Comparison of ENCODE assay signal across 13 cellular contexts in the genomic region with DNA sequence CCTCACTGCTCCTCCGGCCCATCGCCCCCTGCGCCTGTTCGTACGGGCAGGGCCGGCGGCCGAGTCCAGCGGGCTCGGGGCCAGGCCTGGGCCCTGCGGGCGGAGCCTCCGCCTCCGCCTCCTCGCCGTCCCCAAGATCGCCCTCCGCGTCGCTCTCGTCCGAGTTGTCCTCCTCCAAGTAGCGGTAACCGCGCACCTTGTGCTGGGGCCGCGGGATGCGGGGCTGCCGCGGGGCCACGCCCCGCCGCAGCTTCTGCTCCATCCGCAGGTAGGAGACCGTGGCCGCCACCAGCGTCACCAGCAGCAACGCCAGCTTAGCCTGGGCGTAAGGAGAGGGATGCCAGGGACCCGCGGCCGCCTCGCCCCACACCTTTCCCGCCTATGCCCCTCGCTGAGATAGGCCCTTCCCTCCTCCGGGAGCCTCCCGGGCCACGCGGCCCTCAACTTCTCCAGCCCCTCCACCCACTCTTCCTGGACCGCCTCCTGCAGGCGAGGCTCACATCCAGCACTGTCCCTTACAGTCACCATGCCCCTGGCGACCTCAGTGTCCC. TPM values are rescaled to one million over a fixed set of nuclear protein-coding genes. Genes with fewer than 3 reads are reported as not detected.
A peak's percentile ranks its signal among the peaks of the same experiment; 100 is the strongest.
DNase-seq lines count a peak whose midpoint lies in the region; ATAC-seq and TF ChIP-seq lines count a peak whose summit lies in the region.
"Not testable (repeated sequence)": the region's sequence is repeated elsewhere in the genome, so short reads cannot be mapped to it uniquely, and the experiment has no call there.
"Had no signal": no experiment of that assay in that cellular context is flagged by ENCODE, and none has a peak within 500 bp of the region (broad histone marks: within the 10 kb centered on the region; RNA-seq: fewer than 3 reads in every experiment).

No MANE protein-coding gene starts in this region.

- peak overlapping the region; percentile 58 for H3K4me3 Mint-ChIP-seq in endodermal cell
- peak overlapping the region in 7 of 10 donors; percentile 17 to 83 (median 48) for H3K4me3 Mint-ChIP-seq in naive thymus-derived CD4-positive, alpha-beta T cell

- H3K27ac ChIP-seq in ascending aorta (peak overlapping the region; percentile 19 to 40), sigmoid colon (peak overlapping the region; percentile 37 to 74 (median 57)), uterus (peak overlapping the region in 1 of 2 donors; percentile 48)
- H3K27ac ChIP-seq in endodermal cell (ENCODE audit: low read depth, low read length); naive thymus-derived CD4-positive, alpha-beta T cell (ENCODE audit: low read depth, low read length): not testable (repeated sequence)

- H3K4me1 Mint-ChIP-seq in endodermal cell; naive thymus-derived CD4-positive, alpha-beta T cell: not testable (repeated sequence)

- H3K36me3 Mint-ChIP-seq in endodermal cell (ENCODE audit: low read depth); naive thymus-derived CD4-positive, alpha-beta T cell: not testable (repeated sequence)

- H3K9me3 ChIP-seq in ascending aorta; endodermal cell (ENCODE audit: control insufficient read depth, low read length); naive thymus-derived CD4-positive, alpha-beta T cell (ENCODE audit: control insufficient read depth in 2 of 3, low read length in 3 of 3); sigmoid colon; uterus: not testable (repeated sequence)

- not testable (repeated sequence) for TF ChIP-seq EP300 in sigmoid colon (IDR thresholded peaks at IDR 0.05)

- not testable (repeated sequence) for H3K4me1 ChIP-seq in ascending aorta; endodermal cell (ENCODE audit: control insufficient read depth, insufficient read depth, low read length); naive thymus-derived CD4-positive, alpha-beta T cell (ENCODE audit: control insufficient read depth in 2 of 2, insufficient read depth in 2 of 2, low read length in 2 of 2); uterus
- peaks cover 0 to 13% (median 5%) of the 10 kb centered on the region in 4 donors for H3K4me1 ChIP-seq in sigmoid colon

- POLR2A ChIA-PET in naive thymus-derived CD4-positive, alpha-beta T cell (lab: Charles Lee), result not testable (repeated sequence)

- 0 to 5% methylated on average over 8 to 52 of the region's 52 CpGs for WGBS in endodermal cell (ENCODE audit: insufficient coverage in 1 of 2, insufficient read length in 1 of 2), 2 experiments
- WGBS in sigmoid colon, 2 donors, result 2 to 3% methylated on average over 52 of the region's 52 CpGs

- not testable (repeated sequence) for H3K9me3 Mint-ChIP-seq in endodermal cell; naive thymus-derived CD4-positive, alpha-beta T cell

- H3K27ac Mint-ChIP-seq in endodermal cell; naive thymus-derived CD4-positive, alpha-beta T cell: not testable (repeated sequence)

- not testable (repeated sequence) for TF ChIP-seq CTCF in ascending aorta (IDR thresholded peaks at IDR 0.05); sigmoid colon (IDR thresholded peaks at IDR 0.05); uterus (IDR thresholded peaks at IDR 0.05)
- TF ChIP-seq CTCF in endodermal cell (conservative IDR thresholded peaks at IDR 0.05), result peak; percentile 59

- DNase-seq in COLO668 (lab: John Stamatoyannopoulos, UW; ENCODE audit: unreplicated experiment), result peak; percentile 43
- peak; percentile 7 for DNase-seq in NCI-H69 (lab: John Stamatoyannopoulos, UW)
- not testable (repeated sequence) for DNase-seq in ascending aorta (ENCODE audit: low spot score in 2 of 2); naive thymus-derived CD4-positive, alpha-beta T cell; sigmoid colon
- peak; percentile 79 for DNase-seq in endodermal cell
- peak in 1 of 2 donors; percentile 22 for DNase-seq in uterus

- not testable (repeated sequence) for ATAC-seq in naive thymus-derived CD4-positive, alpha-beta T cell

- not testable (repeated sequence) for H3K27me3 ChIP-seq in ascending aorta; endodermal cell (ENCODE audit: control insufficient read depth, insufficient read depth, low read length, poor library complexity, severe bottlenecking); naive thymus-derived CD4-positive, alpha-beta T cell (ENCODE audit: control insufficient read depth in 2 of 2, insufficient read depth in 2 of 2, low read length in 2 of 2); sigmoid colon; uterus

- H3K4me3 ChIP-seq in ascending aorta, result peak overlapping the region; percentile 65 to 71
- H3K4me3 ChIP-seq in endodermal cell (ENCODE audit: low read length), result peak overlapping the region; percentile 58
- H3K4me3 ChIP-seq in iPS-11a (ENCODE audit: low read depth, low read length), result peak overlapping the region; percentile 35
- not testable (repeated sequence) for H3K4me3 ChIP-seq in naive thymus-derived CD4-positive, alpha-beta T cell (ENCODE audit: low read length)
- peak overlapping the region; percentile 49 to 65 (median 55) for H3K4me3 ChIP-seq in sigmoid colon
- H3K4me3 ChIP-seq in uterus, result peak overlapping the region; percentile 31 to 54

- TF ChIP-seq POLR2A in sigmoid colon (IDR thresholded peaks at IDR 0.05); uterus (IDR thresholded peaks at IDR 0.05): not testable (repeated sequence)

- H3K27me3 Mint-ChIP-seq in endodermal cell (ENCODE audit: insufficient read depth), result peaks cover 49% of the 10 kb centered on the region
- peaks cover 14 to 37% (median 24%) of the 10 kb centered on the region in 5 donors for H3K27me3 Mint-ChIP-seq in naive thymus-derived CD4-positive, alpha-beta T cell

- not testable (repeated sequence) for H3K9ac ChIP-seq in endodermal cell (ENCODE audit: extremely low read depth, low read length, poor library complexity, severe bottlenecking)

- not testable (repeated sequence) for H3K36me3 ChIP-seq in ascending aorta; endodermal cell (ENCODE audit: control insufficient read depth, insufficient read depth, low read length); naive thymus-derived CD4-positive, alpha-beta T cell (ENCODE audit: control insufficient read depth in 2 of 3, insufficient read depth in 3 of 3, low read length in 3 of 3); sigmoid colon; uterus

- intact Hi-C loops in ascending aorta (cut with DNase I); naive thymus-derived CD4-positive, alpha-beta T cell (cut with micrococcal nuclease); sigmoid colon (cut with DNase I); uterus (cut with DNase I; ENCODE audit: low total_unique reads): not testable (repeated sequence)

- CTCF ChIA-PET in naive thymus-derived CD4-positive, alpha-beta T cell (lab: Charles Lee), result not testable (repeated sequence)

RNA-seq across cellular contexts. Expression of a gene that starts 44.6 kb away (rescaled TPM):
- total RNA-seq in ascending aorta (not detected), endodermal cell (under 1 TPM in 1 of 2 donors, not detected in 1; 0.13 TPM), sigmoid colon (not detected), uterus (not detected)
- polyA plus RNA-seq in endodermal cell (2013, experiment 1 of 2), result not detected
- polyA plus RNA-seq in endodermal cell (2013, experiment 2 of 2), result not detected
- not detected for total RNA-seq in naive thymus-derived CD4-positive, alpha-beta T cell
- not detected for polyA plus RNA-seq in naive thymus-derived CD4-positive, alpha-beta T cell
- not detected for polyA plus RNA-seq in sigmoid colon
- total RNA-seq: activated CD8-positive, alpha-beta T cell treated with anti-CD3 and anti-CD28 coated beads for 36 hours; activated T-helper 2 cell treated with anti-CD3 and anti-CD28 coated beads, Interferon-gamma antibody, Interleukin-2, Interleukin-4, amounts not matched to agents 10 μg/mL and 5 μg/mL and 100 μg/mL, durations not matched to agents 14 hours and 24 hours and 36 hours; aorta; GM12878; pulmonary artery endothelial cell had no signal
- polyA plus RNA-seq: aorta, GM12878 had no signal
